In genomic region chr10:35379226-35380137, GRCh38 we compare ENCODE assay signal across 8 cellular contexts. TPM values are rescaled to one million over a fixed set of nuclear protein-coding genes. Genes with fewer than 3 reads are reported as not detected.
DNase-seq lines count a peak whose midpoint lies in the region; ATAC-seq, FAIRE-seq and TF ChIP-seq lines count a peak whose summit lies in the region.

No MANE protein-coding gene starts in this region.

- H3K79me2 ChIP-seq in DOHH2 (ENCODE audit: control insufficient read depth, low read length): peaks cover 89% of the 10 kb centered on the region

- H3K4me2 ChIP-seq in DOHH2 (ENCODE audit: low read length): peak overlapping the region; percentile 60

- H3K27me3 ChIP-seq in DOHH2 (ENCODE audit: control insufficient read depth, low read length) (no peaks in the 10 kb centered on the region), body of pancreas (no peaks in the 10 kb centered on the region)

- 64 to 76% methylated on average over 11 of the region's 11 CpGs for WGBS in body of pancreas, 2 donors

- H3K27ac ChIP-seq in DOHH2 (ENCODE audit: low read depth, low read length) (peak overlapping the region; percentile 53), body of pancreas (peak overlapping the region in 3 of 4 donors; percentile 6 to 59 (median 58))

- TF ChIP-seq POLR2A in body of pancreas (IDR thresholded peaks at IDR 0.05): no peak

- H3K9me3 ChIP-seq in DOHH2 (ENCODE audit: control insufficient read depth, insufficient read depth, low read length) (no peaks in the 10 kb centered on the region), body of pancreas (no peaks in the 10 kb centered on the region)

- no peaks in the 10 kb centered on the region for H3F3A ChIP-seq in DOHH2 (ENCODE audit: control insufficient read depth, insufficient read depth)

- FAIRE-seq in RCC 7860 (lab: Jason Lieb, UNC): no peak

- DNase-seq in body of pancreas: peak in 1 of 4 donors; percentile 32
- peak; percentile 87 to 98 for DNase-seq in lung microvascular endothelial cell (ENCODE audit: low read depth in 2 of 2)
- DNase-seq in ureter (ENCODE audit: low spot score): peak; percentile 58
- no peak for DNase-seq in activated CD8-positive, alpha-beta memory T cell treated with anti-CD3 and anti-CD28 coated beads, Interleukin-2, amount 50 U/mL, for 48 hours
- no peak for DNase-seq in RCC 7860 (ENCODE audit: low spot score)

- 0 out of 2 replicates have a peak, but pooled peaks cover 8% of the 10 kb centered on the region for H4K20me1 ChIP-seq in DOHH2 (ENCODE audit: control insufficient read depth, insufficient read depth, low read depth, low read length)

- intact Hi-C loops in body of pancreas (cut with DNase I): no loop called here

- TF ChIP-seq CTCF in DOHH2 (IDR thresholded peaks at IDR 0.05; ENCODE audit: low read depth, low read length, poor library complexity, severe bottlenecking) (peak; percentile 72), body of pancreas (IDR thresholded peaks at IDR 0.05) (peak in 1 of 7 experiments; percentile 10)

- ATAC-seq in GM19467 (IDR thresholded peaks at IDR 0.05; ENCODE audit: unreplicated experiment) (peak; percentile 71), HG03565 (IDR thresholded peaks at IDR 0.05; ENCODE audit: unreplicated experiment) (peak; percentile 78), body of pancreas (peak; percentile 63)

- no peaks in the 10 kb centered on the region for H3K36me3 ChIP-seq in DOHH2 (ENCODE audit: control insufficient read depth, low read length)
- H3K36me3 ChIP-seq in body of pancreas (replicated peaks in 1 of 2; ENCODE audit: insufficient read depth in 1 of 2, low read depth in 2 of 2): no peaks in the 10 kb centered on the region

- H3K4me1 ChIP-seq in DOHH2 (ENCODE audit: control insufficient read depth, low read length) (peaks cover 41% of the 10 kb centered on the region), body of pancreas (peaks cover 31% of the 10 kb centered on the region)

- H3K9me2 ChIP-seq in DOHH2 (replicated peaks; ENCODE audit: control insufficient read depth, low read length): no peaks in the 10 kb centered on the region

- H3K4me3 ChIP-seq in DOHH2 (ENCODE audit: low read length): peak overlapping the region; percentile 46
- H3K4me3 ChIP-seq in body of pancreas: no peak overlapping the region

RNA-seq across cellular contexts. Expression of gene CCNY, which starts 43.2 kb away (rescaled TPM):
- total RNA-seq in body of pancreas: 10 to 100 TPM in 1 of 2 donors, 1 to 10 TPM in 1; 9.6 to 18.9 TPM
- total RNA-seq in lung microvascular endothelial cell: 62.3 and 104 TPM in 2 replicates
- total RNA-seq in ureter: 61.5 TPM

Comparison
In these comparisons a context has a peak if more than half of its experiments do, and no peak if none do; other contexts are left out.
1. DNase-seq: peak in lung microvascular endothelial cell (2 of 2) and ureter (single experiment); none in activated CD8-positive, alpha-beta memory T cell treated with anti-CD3 and anti-CD28 coated beads, Interleukin-2, amount 50 U/mL, for 48 hours (single experiment) and RCC 7860 (single experiment).
2. Peak in every context shown above with its lines, with median percentiles within 50 percentile points of each other: ATAC-seq.